Comparison of ENCODE assay signal across 9 cellular contexts in genomic region chr10:60732240-60733188, GRCh38. TPM values are rescaled to one million over a fixed set of nuclear protein-coding genes. Genes with fewer than 3 reads are reported as not detected.
DNase-seq lines count a peak whose midpoint lies in the region; ATAC-seq, FAIRE-seq and TF ChIP-seq lines count a peak whose summit lies in the region.
"Had no signal": no experiment of that assay in that cellular context is flagged by ENCODE, and none has a peak within 500 bp of the region (broad histone marks: within the 10 kb centered on the region; RNA-seq: fewer than 3 reads in every experiment).

No MANE protein-coding gene starts in this region.

- H3K27me3 ChIP-seq in A673 (replicated peaks; ENCODE audit: insufficient read depth, low read depth, low read length, poor library complexity): no peaks in the 10 kb centered on the region
- H3K27me3 ChIP-seq in HUES48 (ENCODE audit: control insufficient read depth, insufficient read depth, low read length): peaks cover 15% of the 10 kb centered on the region
- H3K27me3 ChIP-seq in pancreas: no peaks in the 10 kb centered on the region

- ATAC-seq in GM19023 (IDR thresholded peaks at IDR 0.05; ENCODE audit: unreplicated experiment): peak; percentile 34
- peak; percentile 68 to 77 (median 74) for ATAC-seq in pancreas

- TF ChIP-seq CTCF in A673 (conservative IDR thresholded peaks at IDR 0.05; ENCODE audit: low read depth, low read length) (no peak), pancreas (IDR thresholded peaks at IDR 0.05) (no peak)

- peak overlapping the region; percentile 86 for H3K4me3 Mint-ChIP-seq in activated CD4-positive, alpha-beta memory T cell treated with anti-CD3 and anti-CD28 coated beads for 36 hours

- DNase-seq in A673 (ENCODE audit: low spot score) (peak; percentile 23), fibroblast of peridontal ligament (ENCODE audit: extremely low read depth) (peak; percentile 8), pancreas (peak in 5 of 6 donors; percentile 39 to 75 (median 48)), AG08396 (ENCODE audit: low spot score) (no peak), NCI-H2029 treated with DMSO at 0.1 percent for 48 hours (lab: John Stamatoyannopoulos, UW) (no peak)
- peak; percentile 32 for DNase-seq in activated CD4-positive, alpha-beta memory T cell treated with anti-CD3 and anti-CD28 coated beads for 36 hours

- POLR2A ChIA-PET in A673 (lab: Charles Lee; ENCODE audit: low non-redundant PET): no interaction called here
- POLR2A ChIA-PET in activated CD4-positive, alpha-beta memory T cell treated with anti-CD3 and anti-CD28 coated beads for 36 hours (lab: Charles Lee): interaction anchor here (0.5 kb wide), 1 partner anchor 689 kb away, joined by 3 read pairs; no protein-coding TSS in a partner anchor

- peak overlapping the region; percentile 65 for H3K27ac ChIP-seq in A673 (ENCODE audit: low read depth, low read length, poor library complexity, severe bottlenecking)
- no peak overlapping the region for H3K27ac ChIP-seq in HUES48 (ENCODE audit: low read depth, low read length)
- H3K27ac ChIP-seq in pancreas: peak overlapping the region; percentile 67 to 91 (median 82)

- H3K9ac ChIP-seq in HUES48 (ENCODE audit: low read depth, low read length): peak overlapping the region; percentile 59

- H3K4me1 Mint-ChIP-seq in activated CD4-positive, alpha-beta memory T cell treated with anti-CD3 and anti-CD28 coated beads for 36 hours (ENCODE audit: low read depth): peaks cover 33% of the 10 kb centered on the region

- CTCF ChIA-PET in A673 (lab: Charles Lee): no interaction called here
- CTCF ChIA-PET in activated CD4-positive, alpha-beta memory T cell treated with anti-CD3 and anti-CD28 coated beads for 36 hours (lab: Charles Lee): no interaction called here

- H3K27me3 Mint-ChIP-seq in activated CD4-positive, alpha-beta memory T cell treated with anti-CD3 and anti-CD28 coated beads for 36 hours: peaks cover 2% of the 10 kb centered on the region

- no peaks in the 10 kb centered on the region for H3K9me3 Mint-ChIP-seq in activated CD4-positive, alpha-beta memory T cell treated with anti-CD3 and anti-CD28 coated beads for 36 hours

- H3K27ac Mint-ChIP-seq in activated CD4-positive, alpha-beta memory T cell treated with anti-CD3 and anti-CD28 coated beads for 36 hours: peak overlapping the region; percentile 66

- no peak for FAIRE-seq in pancreas (lab: Jason Lieb, UNC)
- FAIRE-seq: islet of Langerhans had no signal

- no peaks in the 10 kb centered on the region for H3K4me1 ChIP-seq in A673 (ENCODE audit: insufficient read depth, low read length, poor library complexity, severe bottlenecking)
- peaks cover 45% of the 10 kb centered on the region for H3K4me1 ChIP-seq in HUES48 (ENCODE audit: control insufficient read depth, insufficient read depth, low read length)
- peaks cover 0 to 6% (median 4%) of the 10 kb centered on the region in 3 donors for H3K4me1 ChIP-seq in pancreas

- BruUV-seq in A673 (replicated peaks; lab: Mats Ljungman, UMichigan): no TSS peak

- WGBS in pancreas, 2 donors: 2 to 4% methylated on average over 45 to 47 of the region's 47 CpGs

- H3K4me3 ChIP-seq in A673 (ENCODE audit: low read depth, low read length, poor library complexity, severe bottlenecking) (peak overlapping the region; percentile 61), HUES48 (ENCODE audit: low read depth, low read length) (peak overlapping the region; percentile 85), pancreas (peak overlapping the region; percentile 64 to 90 (median 68))

- H3K36me3 Mint-ChIP-seq in activated CD4-positive, alpha-beta memory T cell treated with anti-CD3 and anti-CD28 coated beads for 36 hours: no peaks in the 10 kb centered on the region

- H3K36me3 ChIP-seq in A673 (ENCODE audit: insufficient read depth, low read length, poor library complexity, severe bottlenecking): no peaks in the 10 kb centered on the region
- no peaks in the 10 kb centered on the region for H3K36me3 ChIP-seq in HUES48 (ENCODE audit: control insufficient read depth, insufficient read depth, low read length)
- H3K36me3 ChIP-seq in pancreas: no peaks in the 10 kb centered on the region

- intact Hi-C loops in A673 (cut with micrococcal nuclease; ENCODE audit: unreplicated experiment) (no loop called here), pancreas (cut with DNase I) (no loop called here)
- intact Hi-C loops in activated CD4-positive, alpha-beta memory T cell treated with anti-CD3 and anti-CD28 coated beads for 36 hours (cut with micrococcal nuclease): loop anchor here (1.0 to 5.0 kb wide), 5 partner anchors 24 to 195 kb away; partner anchors contain the start of gene CDK1

- H3K9me3 ChIP-seq in A673 (ENCODE audit: low read depth, low read length, poor library complexity, severe bottlenecking) (no peaks in the 10 kb centered on the region), HUES48 (ENCODE audit: control insufficient read depth, insufficient read depth, low read length) (no peaks in the 10 kb centered on the region), pancreas (no peaks in the 10 kb centered on the region)

RNA-seq across cellular contexts. Expression of gene CDK1, which starts 45.8 kb away (rescaled TPM):
- 153 and 168 TPM in 2 replicates for total RNA-seq in A673 (2021)
- total RNA-seq in activated CD4-positive, alpha-beta memory T cell treated with anti-CD3 and anti-CD28 coated beads for 36 hours: 100 to 1,000 TPM; 153 TPM
- 1 to 10 TPM in 1 of 6 donors, under 1 TPM in 5; 0.19 to 1.7 (median 0.67) TPM for total RNA-seq in pancreas
- 1 to 10 TPM in 1 of 2 donors, under 1 TPM in 1; 0.46 to 1.2 TPM for polyA plus RNA-seq in pancreas

Comparison
In these comparisons a context has a peak if more than half of its experiments do, and no peak if none do; other contexts are left out.
1. DNase-seq: peak in A673 (single experiment), activated CD4-positive, alpha-beta memory T cell treated with anti-CD3 and anti-CD28 coated beads for 36 hours (single experiment), fibroblast of peridontal ligament (single experiment) and pancreas (5 of 6); none in AG08396 (single experiment) and NCI-H2029 treated with DMSO at 0.1 percent for 48 hours (single experiment).
2. RNA of gene CDK1, which starts 45.8 kb away (total RNA-seq): 153 to 168 TPM in A673 and 153 TPM in activated CD4-positive, alpha-beta memory T cell treated with anti-CD3 and anti-CD28 coated beads for 36 hours; 0.19 to 1.7 TPM in pancreas; every median in the first group is over 10 times any median in the second.
3. Peak in every context shown above with its lines, with median percentiles within 50 percentile points of each other: H3K4me3 ChIP-seq.